In genomic region chr4:57037982-57038604, GRCh38 we compare ENCODE assay signal across 8 cellular contexts. TPM values are rescaled to one million over a fixed set of nuclear protein-coding genes. Genes with fewer than 3 reads are reported as not detected.
DNase-seq lines count a peak whose midpoint lies in the region; ATAC-seq and TF ChIP-seq lines count a peak whose summit lies in the region.

No MANE protein-coding gene starts in this region.

- intact Hi-C loops in uterus (cut with DNase I; ENCODE audit: low total_unique reads), result loop anchor here (5.0 to 10.0 kb wide), 2 partner anchors 77 to 124 kb away; partner anchors contain the start of gene IGFBP7

- H3K4me3 ChIP-seq in mesendoderm (ENCODE audit: low read length) (no peak overlapping the region), uterus (no peak overlapping the region)

- H3K79me2 ChIP-seq in mesendoderm (ENCODE audit: control insufficient read depth, insufficient read depth, low read length), result no peaks in the 10 kb centered on the region

- no peaks in the 10 kb centered on the region for H3K79me1 ChIP-seq in mesendoderm (ENCODE audit: low read length)

- H3K23ac ChIP-seq in mesendoderm (ENCODE audit: low read length), result no peak overlapping the region

- no CpG with 5 or more reads among the region's 15 CpGs for WGBS in mesendoderm (ENCODE audit: extremely low coverage, insufficient coverage, low lambda C conversion rate)

- peak; percentile 55 for ATAC-seq in HG02759 (IDR thresholded peaks at IDR 0.05; ENCODE audit: unreplicated experiment)

- H3K27ac ChIP-seq in mesendoderm (ENCODE audit: low read depth, low read length), result no peak overlapping the region
- peak overlapping the region in 1 of 2 donors; percentile 26 for H3K27ac ChIP-seq in uterus

- H2AK5ac ChIP-seq in mesendoderm (ENCODE audit: low read length), result no peak overlapping the region

- H3K36me3 ChIP-seq in mesendoderm (ENCODE audit: control insufficient read depth, insufficient read depth, low read length), result no peaks in the 10 kb centered on the region
- H3K36me3 ChIP-seq in uterus, result no peaks in the 10 kb centered on the region

- H3K27me3 ChIP-seq in mesendoderm (ENCODE audit: insufficient read depth, low read length, poor library complexity) (no peaks in the 10 kb centered on the region), uterus (no peaks in the 10 kb centered on the region)

- H2BK15ac ChIP-seq in mesendoderm (replicated peaks; ENCODE audit: low read depth), result peak overlapping the region; percentile 1

- no peak overlapping the region for H3K9ac ChIP-seq in mesendoderm (ENCODE audit: low read length)

- DNase-seq in SIG-M5 treated with dmso at 0.1 percent for 504 hours (lab: John Stamatoyannopoulos, UW; ENCODE audit: unreplicated experiment) (peak; percentile 15), SIG-M5 (lab: John Stamatoyannopoulos, UW) (no peak), OCI-M1 (lab: John Stamatoyannopoulos, UW) (peak; percentile 76), ecto neural progenitor cell (ENCODE audit: low spot score) (peak; percentile 82), mesendoderm (peak; percentile 75), uterus (peak; percentile 69 to 75), NCI-H510A treated with DMSO at 0.1 percent for 48 hours (lab: John Stamatoyannopoulos, UW) (no peak)

- no peak overlapping the region for H4K8ac ChIP-seq in mesendoderm (ENCODE audit: low read depth, low read length)

- no peak overlapping the region for H2BK120ac ChIP-seq in mesendoderm (ENCODE audit: low read depth, low read length)

- no peak overlapping the region for H3K18ac ChIP-seq in mesendoderm (ENCODE audit: low read length)

- no peaks in the 10 kb centered on the region for H3K9me3 ChIP-seq in uterus

- TF ChIP-seq CTCF in uterus (IDR thresholded peaks at IDR 0.05), result peak; percentile 69 to 85 (median 84)

- no peak for TF ChIP-seq POLR2A in uterus (IDR thresholded peaks at IDR 0.05)

- H3K4me1 ChIP-seq in mesendoderm (ENCODE audit: control insufficient read depth, low read depth, low read length) (no peaks in the 10 kb centered on the region), uterus (peaks cover 0 to 13% of the 10 kb centered on the region in 2 donors)

- no peak overlapping the region for H3K4me2 ChIP-seq in mesendoderm (ENCODE audit: low read length)

- no peak overlapping the region for H3K4ac ChIP-seq in mesendoderm (ENCODE audit: low read depth, low read length)

- peak overlapping the region; percentile 54 for H3K56ac ChIP-seq in mesendoderm (ENCODE audit: low read length)

- no peak overlapping the region for H4K5ac ChIP-seq in mesendoderm (ENCODE audit: low read length)

- H2BK5ac ChIP-seq in mesendoderm (ENCODE audit: low read length), result no peak overlapping the region

RNA-seq across cellular contexts. Expression of gene POLR2B, which starts 59.4 kb away (rescaled TPM):
- 76.2 TPM for polyA plus RNA-seq in mesendoderm (2013, experiment 1 of 2)
- 74.4 TPM for polyA plus RNA-seq in mesendoderm (2013, experiment 2 of 2)
- total RNA-seq in uterus, result 100 to 1,000 TPM in 2 of 4 donors, 10 to 100 TPM in 2; 35.9 to 211 (median 117) TPM

Comparison
In these comparisons a context has a peak if more than half of its experiments do, and no peak if none do; other contexts are left out.
1. DNase-seq: peak in SIG-M5 treated with dmso at 0.1 percent for 504 hours (single experiment), OCI-M1 (single experiment), ecto neural progenitor cell (single experiment), mesendoderm (single experiment) and uterus (2 of 2); none in SIG-M5 (single experiment) and NCI-H510A treated with DMSO at 0.1 percent for 48 hours (single experiment).